1 cellular context compared by ENCODE assay signal in genomic region chrX:1212532-1212931, GRCh38.
A peak's percentile ranks its signal among the peaks of the same experiment; 100 is the strongest.
TF ChIP-seq lines count a peak whose summit lies in the region.

TSS of gene CRLF2 (minus strand) at chrX:1212649. CDS start at chrX:1212634, 15 bp downstream.

TF ChIP-seq in GM12878, 131 proteins besides CTCF, POLR2A, EP300 and RAD21 (continues in another document):
- TF ChIP-seq CUX1 (IDR thresholded peaks at IDR 0.05; ENCODE audit: insufficient replicate concordance, low read depth, low read length) (peak; percentile 92), HSF1 (IDR thresholded peaks at IDR 0.05; ENCODE audit: low read depth, low read length) (no peak), HDAC2 (IDR thresholded peaks at IDR 0.05) (no peak), FOXM1 (IDR thresholded peaks at IDR 0.05; ENCODE audit: low read depth, low read length) (peak; percentile 73; the same call in 1 of the 2 replicates), RUNX3 (IDR thresholded peaks at IDR 0.05; ENCODE audit: low read length) (peak; percentile 74), BACH1 (IDR thresholded peaks at IDR 0.05; ENCODE audit: borderline replicate concordance) (no peak), ESRRA (IDR thresholded peaks at IDR 0.05; ENCODE audit: low read length) (no peak), MAX (IDR thresholded peaks at IDR 0.05; ENCODE audit: low read depth, low read length) (no peak), JUNB (IDR thresholded peaks at IDR 0.05) (peak; percentile 89), RFX5 (IDR thresholded peaks at IDR 0.05; ENCODE audit: low read depth, low read length) (no peak), ATF3 (IDR thresholded peaks at IDR 0.05; ENCODE audit: borderline replicate concordance, extremely low read depth, low read depth, low read length) (no peak), NKRF (conservative IDR thresholded peaks at IDR 0.05) (no peak), IRF3 (IDR thresholded peaks at IDR 0.05) (no peak), EZH2 (IDR thresholded peaks at IDR 0.05; ENCODE audit: borderline replicate concordance, control insufficient read depth, low read depth, low read length) (no peak), POU2F2 (IDR thresholded peaks at IDR 0.05; ENCODE audit: borderline replicate concordance, low read depth, low read length) (0 out of 3 replicates have a peak, but pooled peaks have one; percentile 24), NR2F1 (conservative IDR thresholded peaks at IDR 0.05) (peak; percentile 94), GABPA (IDR thresholded peaks at IDR 0.05; ENCODE audit: low read depth) (0 out of 2 replicates have a peak, but pooled peaks have one; percentile 34), SKIL (IDR thresholded peaks at IDR 0.05; ENCODE audit: low read depth, poor library complexity, severe bottlenecking) (peak; percentile 46), STAT3 (IDR thresholded peaks at IDR 0.05; ENCODE audit: low read depth, low read length) (no peak), ZNF687 (IDR thresholded peaks at IDR 0.05) (no peak), PBX3 (IDR thresholded peaks at IDR 0.05; ENCODE audit: insufficient replicate concordance, low read depth, low read length) (peak; percentile 4), ZNF622 (IDR thresholded peaks at IDR 0.05) (no peak), DPF2 (IDR thresholded peaks at IDR 0.05) (peak; percentile 65), NFYA (IDR thresholded peaks at IDR 0.05; ENCODE audit: borderline replicate concordance, low read depth, low read length) (no peak), NRF1 (conservative IDR thresholded peaks at IDR 0.05; ENCODE audit: low read depth, low read length) (no peak), POLR2AphosphoS5 (IDR thresholded peaks at IDR 0.05; ENCODE audit: low read length) (0 out of 2 replicates have a peak, but pooled peaks have one; percentile 48), ETV6 (conservative IDR thresholded peaks at IDR 0.05 in 1 of 2, IDR thresholded peaks at IDR 0.05 in 1 of 2; ENCODE audit: borderline replicate concordance in 1 of 2, low read depth in 1 of 2) (peak in 1 of 2 experiments; percentile 93; a peak in 2 of 4 replicates), E2F4 (IDR thresholded peaks at IDR 0.05; ENCODE audit: low read depth, low read length) (no peak), CEBPZ (IDR thresholded peaks at IDR 0.05; ENCODE audit: low read depth, low read length) (no peak), NR2C1 (IDR thresholded peaks at IDR 0.05) (peak; percentile 67; the same call in 1 of the 2 replicates), SMAD1 (IDR thresholded peaks at IDR 0.05; ENCODE audit: low read depth, partially characterized antibody) (no peak), MEF2A (IDR thresholded peaks at IDR 0.05; ENCODE audit: insufficient read depth, low read depth, low read length) (peak; percentile 53; the same call in 1 of the 2 replicates)
